ENCODE assay signal across 4 cellular contexts in the genomic region with DNA sequence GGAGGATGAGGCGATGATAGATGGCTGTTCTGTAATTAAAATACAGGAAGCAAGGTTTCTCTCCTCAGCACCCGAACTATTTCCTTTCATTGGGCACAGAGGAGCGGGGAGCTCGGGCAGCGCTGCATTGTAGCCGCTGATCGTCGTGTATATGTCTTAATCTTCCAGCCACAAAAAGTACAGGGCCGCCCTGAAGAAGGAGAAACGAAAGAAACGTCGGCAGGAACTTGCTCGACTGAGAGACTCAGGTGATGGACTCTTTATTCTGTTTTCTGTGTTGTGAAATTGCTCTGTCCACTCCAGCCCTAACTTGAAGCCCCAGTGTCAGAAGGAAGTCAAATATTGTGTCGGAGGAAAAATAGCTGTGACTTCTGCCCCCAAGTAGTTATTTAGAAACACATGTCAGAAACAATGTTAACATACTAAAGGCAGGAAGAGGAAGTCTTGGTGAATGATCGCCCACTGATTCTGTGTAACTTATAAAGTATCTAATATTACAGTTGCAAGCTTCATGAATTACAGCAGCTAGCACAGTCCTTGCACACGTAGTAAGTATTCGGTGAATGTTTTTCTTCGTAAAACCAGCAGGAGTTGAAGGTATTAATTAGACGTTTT.
TF ChIP-seq lines count a peak whose summit lies in the region.

No MANE protein-coding gene starts in this region.

TF ChIP-seq in GM12891, 5 proteins besides CTCF, POLR2A, EP300 and RAD21:
- peak; percentile 45 for TF ChIP-seq SPI1 (IDR thresholded peaks at IDR 0.05; ENCODE audit: low read depth, low read length)
- no peak for TF ChIP-seq POU2F2 (IDR thresholded peaks at IDR 0.05; ENCODE audit: low read depth, low read length)
TF ChIP-seq in GM12891: peak in this region for 1.

TF ChIP-seq in HCT116, 20 proteins besides CTCF, POLR2A, EP300 and RAD21 (continues in another document):
- TF ChIP-seq ELF1 (IDR thresholded peaks at IDR 0.05; ENCODE audit: borderline replicate concordance, low read depth) (no peak), SIN3A (IDR thresholded peaks at IDR 0.05; ENCODE audit: low read depth) (no peak), POLR2AphosphoS5 (IDR thresholded peaks at IDR 0.05; ENCODE audit: low read depth, low read length) (no peak), CEBPB (IDR thresholded peaks at IDR 0.05; ENCODE audit: low read depth) (no peak), REST (IDR thresholded peaks at IDR 0.05; ENCODE audit: low read depth) (no peak), MAX (IDR thresholded peaks at IDR 0.05) (no peak), ZFX (IDR thresholded peaks at IDR 0.05) (no peak), JUND (IDR thresholded peaks at IDR 0.05) (no peak), TCF7L2 (IDR thresholded peaks at IDR 0.05; ENCODE audit: borderline replicate concordance, extremely low read depth, insufficient read depth, insufficient read length) (no peak), FOSL1 (IDR thresholded peaks at IDR 0.05; ENCODE audit: low read depth) (no peak), ZNF274 (IDR thresholded peaks at IDR 0.05; ENCODE audit: low read depth, low read length) (no peak)
- TF ChIP-seq, protein P1, sequence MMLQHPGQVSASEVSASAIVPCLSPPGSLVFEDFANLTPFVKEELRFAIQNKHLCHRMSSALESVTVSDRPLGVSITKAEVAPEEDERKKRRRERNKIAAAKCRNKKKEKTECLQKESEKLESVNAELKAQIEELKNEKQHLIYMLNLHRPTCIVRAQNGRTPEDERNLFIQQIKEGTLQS (IDR thresholded peaks at IDR 0.05), result no peak
- TF ChIP-seq, protein P2, sequence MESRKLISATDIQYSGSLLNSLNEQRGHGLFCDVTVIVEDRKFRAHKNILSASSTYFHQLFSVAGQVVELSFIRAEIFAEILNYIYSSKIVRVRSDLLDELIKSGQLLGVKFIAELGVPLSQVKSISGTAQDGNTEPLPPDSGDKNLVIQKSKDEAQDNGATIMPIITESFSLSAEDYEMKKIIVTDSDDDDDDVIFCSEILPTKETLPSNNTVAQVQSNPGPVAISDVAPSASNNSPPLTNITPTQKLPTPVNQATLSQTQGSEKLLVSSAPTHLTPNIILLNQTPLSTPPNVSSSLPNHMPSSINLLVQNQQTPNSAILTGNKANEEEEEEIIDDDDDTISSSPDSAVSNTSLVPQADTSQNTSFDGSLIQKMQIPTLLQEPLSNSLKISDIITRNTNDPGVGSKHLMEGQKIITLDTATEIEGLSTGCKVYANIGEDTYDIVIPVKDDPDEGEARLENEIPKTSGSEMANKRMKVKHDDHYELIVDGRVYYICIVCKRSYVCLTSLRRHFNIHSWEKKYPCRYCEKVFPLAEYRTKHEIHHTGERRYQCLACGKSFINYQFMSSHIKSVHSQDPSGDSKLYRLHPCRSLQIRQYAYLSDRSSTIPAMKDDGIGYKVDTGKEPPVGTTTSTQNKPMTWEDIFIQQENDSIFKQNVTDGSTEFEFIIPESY (IDR thresholded peaks at IDR 0.05; ENCODE audit: extremely low read depth, insufficient replicate concordance, low read length), result no peak

TF ChIP-seq in endothelial cell of umbilical vein, 7 proteins besides CTCF, POLR2A, EP300 and RAD21:
- no peak for TF ChIP-seq EZH2 (IDR thresholded peaks at IDR 0.05; ENCODE audit: borderline replicate concordance, low read depth, low read length, severe bottlenecking)
- TF ChIP-seq POLR2AphosphoS5 (IDR thresholded peaks at IDR 0.05; ENCODE audit: insufficient read depth, low read depth, low read length), result no peak
- no peak for TF ChIP-seq MAX (IDR thresholded peaks at IDR 0.05; ENCODE audit: insufficient read depth, insufficient read length)
- no peak for TF ChIP-seq GATA2 (IDR thresholded peaks at IDR 0.05; ENCODE audit: insufficient read depth, insufficient read length, low read depth, low read length)
- TF ChIP-seq FOS (IDR thresholded peaks at IDR 0.05; ENCODE audit: borderline replicate concordance, insufficient read depth, low read length), result no peak
- no peak for TF ChIP-seq JUN (IDR thresholded peaks at IDR 0.05; ENCODE audit: borderline replicate concordance, insufficient read depth, insufficient read length, low read depth)
- no peak for TF ChIP-seq MYC (IDR thresholded peaks at IDR 0.05; ENCODE audit: low read depth, low read length)

TF ChIP-seq in neural cell, 6 proteins besides CTCF, POLR2A, EP300 and RAD21:
- TF ChIP-seq EZH2 (IDR thresholded peaks at IDR 0.05; ENCODE audit: borderline replicate concordance, insufficient read depth, low read length, poor library complexity, severe bottlenecking) (no peak), TAF1 (IDR thresholded peaks at IDR 0.05; ENCODE audit: low read depth) (no peak), POLR2AphosphoS5 (IDR thresholded peaks at IDR 0.05) (no peak), SMC3 (conservative IDR thresholded peaks at IDR 0.05; ENCODE audit: poor library complexity) (no peak), REST (IDR thresholded peaks at IDR 0.05; ENCODE audit: borderline replicate concordance) (no peak), MXI1 (conservative IDR thresholded peaks at IDR 0.05; ENCODE audit: poor library complexity, severe bottlenecking) (no peak)
